In genomic region chr1:231630558-231631205, GRCh38 we compare ENCODE assay signal across 1 cellular context.
TF ChIP-seq lines count a peak whose summit lies in the region.

No MANE protein-coding gene starts in this region.

TF ChIP-seq in IMR-90, 13 proteins besides CTCF, POLR2A, EP300 and RAD21:
- TF ChIP-seq CHD1 (IDR thresholded peaks at IDR 0.05; ENCODE audit: low read depth, low read length), result no peak
- TF ChIP-seq NFE2L2 (IDR thresholded peaks at IDR 0.05; ENCODE audit: low read depth, low read length), result no peak
- TF ChIP-seq SMC3 (IDR thresholded peaks at IDR 0.05; ENCODE audit: low read depth, low read length), result no peak
- TF ChIP-seq MXI1 (IDR thresholded peaks at IDR 0.05; ENCODE audit: borderline replicate concordance, low read depth, low read length), result no peak
- TF ChIP-seq FOS (IDR thresholded peaks at IDR 0.05; ENCODE audit: low read depth, low read length), result no peak
- TF ChIP-seq BHLHE40 (IDR thresholded peaks at IDR 0.05; ENCODE audit: low read depth, low read length), result no peak
- no peak for TF ChIP-seq MAZ (IDR thresholded peaks at IDR 0.05; ENCODE audit: borderline replicate concordance, low read depth, low read length)
- TF ChIP-seq USF2 (IDR thresholded peaks at IDR 0.05; ENCODE audit: low read depth, low read length), result no peak
- TF ChIP-seq, protein P1, sequence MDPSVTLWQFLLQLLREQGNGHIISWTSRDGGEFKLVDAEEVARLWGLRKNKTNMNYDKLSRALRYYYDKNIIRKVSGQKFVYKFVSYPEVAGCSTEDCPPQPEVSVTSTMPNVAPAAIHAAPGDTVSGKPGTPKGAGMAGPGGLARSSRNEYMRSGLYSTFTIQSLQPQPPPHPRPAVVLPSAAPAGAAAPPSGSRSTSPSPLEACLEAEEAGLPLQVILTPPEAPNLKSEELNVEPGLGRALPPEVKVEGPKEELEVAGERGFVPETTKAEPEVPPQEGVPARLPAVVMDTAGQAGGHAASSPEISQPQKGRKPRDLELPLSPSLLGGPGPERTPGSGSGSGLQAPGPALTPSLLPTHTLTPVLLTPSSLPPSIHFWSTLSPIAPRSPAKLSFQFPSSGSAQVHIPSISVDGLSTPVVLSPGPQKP (IDR thresholded peaks at IDR 0.05; ENCODE audit: borderline replicate concordance, low read depth, low read length), result no peak
- TF ChIP-seq RCOR1 (IDR thresholded peaks at IDR 0.05; ENCODE audit: insufficient replicate concordance, low read length), result no peak
- TF ChIP-seq RFX5 (IDR thresholded peaks at IDR 0.05; ENCODE audit: low read depth, low read length), result no peak
- no peak for TF ChIP-seq CEBPB (IDR thresholded peaks at IDR 0.05; ENCODE audit: low read depth, low read length)
- no peak for TF ChIP-seq MAFK (IDR thresholded peaks at IDR 0.05; ENCODE audit: low read depth, low read length)
TF ChIP-seq in IMR-90: peak in this region for 0.
